In the genomic region with DNA sequence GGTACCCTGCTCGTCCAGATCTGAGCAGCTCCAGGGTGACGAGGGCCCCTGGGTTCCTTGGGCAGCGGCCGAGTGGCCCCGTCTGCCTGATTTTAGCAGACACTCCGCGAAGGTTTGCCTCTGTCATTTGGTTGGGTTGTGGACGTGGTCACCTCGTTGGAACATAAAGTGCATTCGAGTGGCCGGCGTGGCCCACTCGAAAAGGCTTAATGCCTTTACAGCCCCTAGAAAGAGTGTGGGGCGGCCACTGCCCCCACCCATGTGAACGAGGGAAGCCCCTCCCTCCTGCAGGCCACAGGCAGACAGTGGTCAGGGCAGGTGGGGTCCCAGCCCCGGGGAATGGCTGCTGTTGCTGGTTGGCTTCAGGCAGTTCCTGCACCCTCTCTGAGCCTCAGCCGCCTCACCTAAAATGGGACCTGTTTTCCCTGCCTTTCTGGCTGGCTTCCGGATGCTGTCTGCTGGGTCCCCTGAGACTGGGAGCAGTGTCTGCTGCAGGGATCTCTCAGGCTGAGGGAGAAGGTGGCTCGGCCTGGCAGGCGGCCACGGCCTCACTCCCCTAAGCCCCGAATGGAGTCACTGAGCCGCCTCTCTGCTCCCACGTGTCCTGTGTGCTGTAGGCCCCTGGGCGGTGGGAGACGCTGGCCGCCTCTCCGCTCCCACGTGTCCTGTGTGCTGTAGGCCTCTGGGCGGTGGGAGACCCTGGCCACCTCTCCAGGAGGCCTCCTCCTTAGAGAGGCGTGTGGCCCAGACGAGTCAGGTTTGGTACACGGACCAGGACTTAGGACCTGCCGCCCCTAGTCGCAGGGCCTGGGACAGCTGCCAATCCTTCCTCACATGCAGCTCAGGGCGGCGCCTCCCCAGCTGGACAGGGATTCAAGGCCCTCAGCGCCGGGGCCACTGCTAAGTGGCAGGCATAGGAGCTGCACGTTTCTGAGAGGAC, we compare ENCODE assay signal across 26 cellular contexts.
DNase-seq lines count a peak whose midpoint lies in the region; ATAC-seq and TF ChIP-seq lines count a peak whose summit lies in the region.
"Had no signal": no experiment of that assay in that cellular context is flagged by ENCODE, and none has a peak within 500 bp of the region (broad histone marks: within the 10 kb centered on the region; RNA-seq: fewer than 3 reads in every experiment).

No MANE protein-coding gene starts in this region.

- CTCF ChIA-PET in HEK293 (lab: Yijun Ruan, JAX) = interaction anchor here (0.7 kb wide), 1 partner anchor 18 kb away, joined by 3 read pairs; no protein-coding TSS in a partner anchor
- CTCF ChIA-PET in CD4-positive, alpha-beta memory T cell (lab: Charles Lee; ENCODE audit: partially characterized antibody) = no interaction called here

- H3K18ac ChIP-seq in neuronal stem cell (ENCODE audit: low read length) = peak overlapping the region; percentile 84
- H3K18ac ChIP-seq in mesenchymal stem cell (ENCODE audit: low read depth in 1 of 2, low read length in 2 of 2) = no peak overlapping the region

- H2AK5ac ChIP-seq in neuronal stem cell (ENCODE audit: low read depth, low read length) (peak overlapping the region; percentile 68), mesenchymal stem cell (ENCODE audit: low read length, severe bottlenecking) (no peak overlapping the region)

- peak overlapping the region; percentile 64 for H2BK120ac ChIP-seq in neuronal stem cell (ENCODE audit: low read depth, low read length)
- H2BK120ac ChIP-seq in mesenchymal stem cell (ENCODE audit: low read depth, low read length) = no peak overlapping the region

- intact Hi-C loops in CD14-positive monocyte (cut with micrococcal nuclease) = no loop called here
- intact Hi-C loops in dorsolateral prefrontal cortex (cut with DNase I) = no loop called here
- intact Hi-C loops in CD4-positive, alpha-beta memory T cell (cut with micrococcal nuclease) = no loop called here

- POLR2A ChIA-PET in HEK293 (lab: Yijun Ruan, JAX) = no interaction called here
- POLR2A ChIA-PET in CD4-positive, alpha-beta memory T cell (lab: Charles Lee; ENCODE audit: partially characterized antibody) = no interaction called here

- peaks cover 1% of the 10 kb centered on the region for H3K79me1 ChIP-seq in neuronal stem cell (ENCODE audit: low read depth, low read length)
- H3K79me1 ChIP-seq in mesenchymal stem cell (replicated peaks; ENCODE audit: low read length, poor library complexity, severe bottlenecking) = no peaks in the 10 kb centered on the region

- H3K14ac ChIP-seq in neuronal stem cell (ENCODE audit: low read length) (peak overlapping the region; percentile 84), mesenchymal stem cell (ENCODE audit: low read length in 2 of 2) (no peak overlapping the region)

- peak; percentile 37 for DNase-seq in CD14-positive monocyte (ENCODE audit: low spot score)
- peak in 6 of 10 donors; percentile 16 to 41 (median 31) for DNase-seq in dorsolateral prefrontal cortex
- DNase-seq in neuronal stem cell (ENCODE audit: low spot score) = no peak
- no peak for DNase-seq in mesenchymal stem cell
- DNase-seq in CD4-positive, alpha-beta memory T cell = no peak
- DNase-seq in NCI-H2081 treated with DMSO at 0.1 percent for 48 hours (lab: John Stamatoyannopoulos, UW) = no peak
- DNase-seq: activated CD8-positive, alpha-beta T cell treated with anti-CD3 and anti-CD28 coated beads, Interleukin-2, amount 10 ng/mL, durations not matched to agents 7 days and 5 days; activated naive CD4-positive, alpha-beta T cell treated with anti-CD3 and anti-CD28 coated beads for 36 hours; activated T-cell treated with anti-CD3 and anti-CD28 coated beads, Interleukin-2, amount 50 U/mL, for 1 hour; EL; erythroblast; foreskin melanocyte; HFFc6; hypothalamus; IMR-90; mesendoderm; NCI-H1694; NCI-H524 treated with DMSO at 0.1 percent for 48 hours; ovary had no signal

- H3K36me3 Mint-ChIP-seq in CD14-positive monocyte = no peaks in the 10 kb centered on the region
- H3K36me3 Mint-ChIP-seq in CD4-positive, alpha-beta memory T cell = no peaks in the 10 kb centered on the region
- H3K36me3 Mint-ChIP-seq: naive thymus-derived CD8-positive, alpha-beta T cell had no signal

- H2BK15ac ChIP-seq in neuronal stem cell (ENCODE audit: low read length) (peak overlapping the region; percentile 91), mesenchymal stem cell (ENCODE audit: low read depth, poor library complexity, severe bottlenecking) (no peak overlapping the region)

- H3K36me3 ChIP-seq in HEK293 (ENCODE audit: control insufficient read depth in 2 of 2, insufficient read depth in 1 of 2, low read length in 2 of 2) (no peaks in the 10 kb centered on the region), neuronal stem cell (replicated peaks in 1 of 2; ENCODE audit: control insufficient read depth in 2 of 2, insufficient read depth in 2 of 2, low read length in 2 of 2) (peaks cover 0 to under 1% of the 10 kb centered on the region in 2 donors), mesenchymal stem cell (ENCODE audit: control insufficient read depth in 1 of 2, insufficient read depth in 2 of 2, low read depth in 1 of 2, low read length in 2 of 2) (no peaks in the 10 kb centered on the region)
- no peaks in the 10 kb centered on the region for H3K36me3 ChIP-seq in CD4-positive, alpha-beta memory T cell (ENCODE audit: insufficient read depth, low read length)
- H3K36me3 ChIP-seq: ascending aorta, ovary, right lobe of liver, tibial nerve had no signal

- no peaks in the 10 kb centered on the region for H3K9me3 Mint-ChIP-seq in CD14-positive monocyte
- no peaks in the 10 kb centered on the region for H3K9me3 Mint-ChIP-seq in CD4-positive, alpha-beta memory T cell
- H3K9me3 Mint-ChIP-seq: activated naive CD4-positive, alpha-beta T cell treated with anti-CD3 and anti-CD28 coated beads for 36 hours; central memory CD8-positive, alpha-beta T cell; naive thymus-derived CD8-positive, alpha-beta T cell had no signal

- H3K4me3 Mint-ChIP-seq in CD14-positive monocyte = no peak overlapping the region
- no peak overlapping the region for H3K4me3 Mint-ChIP-seq in CD4-positive, alpha-beta memory T cell
- H3K4me3 Mint-ChIP-seq: activated CD8-positive, alpha-beta T cell treated with anti-CD3 and anti-CD28 coated beads, Interleukin-2, amount 10 ng/mL, durations not matched to agents 7 days and 5 days; activated naive CD4-positive, alpha-beta T cell treated with anti-CD3 and anti-CD28 coated beads for 36 hours; central memory CD8-positive, alpha-beta T cell; HFFc6; naive thymus-derived CD8-positive, alpha-beta T cell had no signal

- ATAC-seq in HG02759 (IDR thresholded peaks at IDR 0.05; ENCODE audit: unreplicated experiment) = no peak
- ATAC-seq: activated CD8-positive, alpha-beta T cell treated with anti-CD3 and anti-CD28 coated beads, Interleukin-2, amount 10 ng/mL, durations not matched to agents 7 days and 5 days; naive thymus-derived CD8-positive, alpha-beta T cell; right lobe of liver had no signal

- no CpG with 5 or more reads among the region's 40 CpGs for WGBS in neuronal stem cell (ENCODE audit: extremely low coverage in 2 of 2, insufficient read length in 2 of 2, insufficient replicate concordance in 1 of 2), 2 donors
- 88% methylated on average over 39 of the region's 40 CpGs for WGBS in mesenchymal stem cell

- H3K27me3 ChIP-seq in dorsolateral prefrontal cortex (no peaks in the 10 kb centered on the region), neuronal stem cell (ENCODE audit: control insufficient read depth in 3 of 3, insufficient read depth in 3 of 3, low read depth in 1 of 3, low read length in 3 of 3) (no peaks in the 10 kb centered on the region), mesenchymal stem cell (ENCODE audit: control insufficient read depth in 1 of 2, insufficient read depth in 1 of 2, low read length in 2 of 2) (peaks cover 0 to 13% of the 10 kb centered on the region in 2 experiments)
- H3K27me3 ChIP-seq in CD4-positive, alpha-beta memory T cell (ENCODE audit: insufficient read depth, low read length) = no peaks in the 10 kb centered on the region
- H3K27me3 ChIP-seq: ascending aorta, ovary, right lobe of liver, tibial nerve had no signal

- H4K8ac ChIP-seq in neuronal stem cell (ENCODE audit: low read depth, low read length) = no peak overlapping the region
- no peak overlapping the region for H4K8ac ChIP-seq in mesenchymal stem cell (ENCODE audit: low read length)

- H3K4me1 ChIP-seq in HEK293 (ENCODE audit: control insufficient read depth, insufficient read depth, low read length) = no peaks in the 10 kb centered on the region
- peaks cover 2 to 4% of the 10 kb centered on the region in 2 donors for H3K4me1 ChIP-seq in neuronal stem cell (ENCODE audit: control insufficient read depth in 2 of 2, insufficient read depth in 1 of 2, low read depth in 1 of 2, low read length in 2 of 2)
- H3K4me1 ChIP-seq in mesenchymal stem cell (ENCODE audit: control insufficient read depth, insufficient read depth, low read depth, low read length) = no peaks in the 10 kb centered on the region
- peaks cover 3% of the 10 kb centered on the region for H3K4me1 ChIP-seq in CD4-positive, alpha-beta memory T cell (ENCODE audit: insufficient read depth, low read length)
- H3K4me1 ChIP-seq: ascending aorta, right lobe of liver, tibial nerve had no signal

- H2AFZ ChIP-seq in neuronal stem cell (ENCODE audit: low read length) (no peak overlapping the region), mesenchymal stem cell (ENCODE audit: low read depth, low read length) (no peak overlapping the region)

- H2BK12ac ChIP-seq in neuronal stem cell (ENCODE audit: low read length) = peak overlapping the region; percentile 75
- no peak overlapping the region for H2BK12ac ChIP-seq in mesenchymal stem cell (ENCODE audit: low read length in 2 of 2)

- H3K27ac ChIP-seq in HEK293 (ENCODE audit: extremely low read depth, low read depth, low read length) (no peak overlapping the region), dorsolateral prefrontal cortex (no peak overlapping the region), neuronal stem cell (replicated peaks; ENCODE audit: low read length) (no peak overlapping the region), mesenchymal stem cell (ENCODE audit: low read length, poor library complexity, severe bottlenecking) (no peak overlapping the region)
- H3K27ac ChIP-seq in CD4-positive, alpha-beta memory T cell (ENCODE audit: low read depth, low read length) = no peak overlapping the region
- H3K27ac ChIP-seq: ascending aorta, ovary, right lobe of liver, tibial nerve had no signal

- H3K4me2 ChIP-seq in neuronal stem cell (ENCODE audit: insufficient read depth, low read length, poor library complexity, severe bottlenecking) = no peak overlapping the region
- H3K4me2 ChIP-seq in mesenchymal stem cell (ENCODE audit: low read length, poor library complexity, severe bottlenecking) = no peak overlapping the region

- H3K23ac ChIP-seq in neuronal stem cell (ENCODE audit: low read depth, low read length, poor library complexity) = no peak overlapping the region
- H3K23ac ChIP-seq in mesenchymal stem cell (ENCODE audit: low read length in 2 of 2) = no peak overlapping the region

- H3K4ac ChIP-seq in neuronal stem cell (ENCODE audit: low read length) (no peak overlapping the region), mesenchymal stem cell (ENCODE audit: low read depth in 1 of 2, low read length in 2 of 2) (no peak overlapping the region)

- no peak overlapping the region for H3K4me3 ChIP-seq in HEK293 (ENCODE audit: low read depth, low read length)
- H3K4me3 ChIP-seq in dorsolateral prefrontal cortex = no peak overlapping the region
- no peak overlapping the region for H3K4me3 ChIP-seq in neuronal stem cell (ENCODE audit: low read length in 2 of 2)
- no peak overlapping the region for H3K4me3 ChIP-seq in mesenchymal stem cell (ENCODE audit: insufficient read depth in 1 of 2, low read depth in 1 of 2, low read length in 2 of 2)
- no peak overlapping the region for H3K4me3 ChIP-seq in CD4-positive, alpha-beta memory T cell (ENCODE audit: low read length in 2 of 2)
- H3K4me3 ChIP-seq: ascending aorta, ovary, right lobe of liver, tibial nerve had no signal

- peak overlapping the region; percentile 50 for H3K9ac ChIP-seq in neuronal stem cell (ENCODE audit: low read depth, low read length, poor library complexity)
- no peak overlapping the region for H3K9ac ChIP-seq in mesenchymal stem cell (ENCODE audit: low read length)

- peaks cover 1 to 4% (median 2%) of the 10 kb centered on the region in 3 donors for H3K27me3 Mint-ChIP-seq in CD14-positive monocyte (ENCODE audit: low read depth in 3 of 3)
- H3K27me3 Mint-ChIP-seq in CD4-positive, alpha-beta memory T cell = no peaks in the 10 kb centered on the region
- H3K27me3 Mint-ChIP-seq: naive thymus-derived CD8-positive, alpha-beta T cell had no signal

- TF ChIP-seq CTCF in CD14-positive monocyte (IDR thresholded peaks at IDR 0.05) (no peak), HEK293 (tag by site-specific recombination; IDR thresholded peaks at IDR 0.05) (no peak), dorsolateral prefrontal cortex (IDR thresholded peaks at IDR 0.05 in 54 of 56, conservative IDR thresholded peaks at IDR 0.05 in 2 of 56; ENCODE audit: low read depth in 1 of 56, partially characterized antibody in 56 of 56) (no peak)

- no peak overlapping the region for H3K27ac Mint-ChIP-seq in CD14-positive monocyte
- H3K27ac Mint-ChIP-seq in CD4-positive, alpha-beta memory T cell = no peak overlapping the region
- H3K27ac Mint-ChIP-seq: activated CD8-positive, alpha-beta T cell treated with anti-CD3 and anti-CD28 coated beads, Interleukin-2, amount 10 ng/mL, durations not matched to agents 7 days and 5 days; activated naive CD4-positive, alpha-beta T cell treated with anti-CD3 and anti-CD28 coated beads for 36 hours; HFFc6; naive thymus-derived CD8-positive, alpha-beta T cell had no signal

- H3K9me3 ChIP-seq in HEK293 (ENCODE audit: control insufficient read depth, insufficient read depth, low read depth, low read length) = no peaks in the 10 kb centered on the region
- H3K9me3 ChIP-seq in neuronal stem cell (replicated peaks in 1 of 2; ENCODE audit: control insufficient read depth in 2 of 2, insufficient read depth in 1 of 2, low read depth in 1 of 2, low read length in 2 of 2) = no peaks in the 10 kb centered on the region
- H3K9me3 ChIP-seq in mesenchymal stem cell (ENCODE audit: control insufficient read depth, low read length) = no peaks in the 10 kb centered on the region
- H3K9me3 ChIP-seq in CD4-positive, alpha-beta memory T cell (ENCODE audit: control insufficient read depth in 1 of 2, low read length in 2 of 2) = no peaks in the 10 kb centered on the region
- H3K9me3 ChIP-seq: ascending aorta, ovary, right lobe of liver, tibial nerve had no signal

- peaks cover 6% of the 10 kb centered on the region for H3K4me1 Mint-ChIP-seq in CD14-positive monocyte
- peaks cover 1 to 3% (median 2%) of the 10 kb centered on the region in 4 donors for H3K4me1 Mint-ChIP-seq in CD4-positive, alpha-beta memory T cell

- H2BK5ac ChIP-seq in neuronal stem cell (ENCODE audit: low read length) (no peak overlapping the region), mesenchymal stem cell (ENCODE audit: low read depth, low read length, poor library complexity, severe bottlenecking) (no peak overlapping the region)

- no peak overlapping the region for H4K91ac ChIP-seq in neuronal stem cell (ENCODE audit: low read depth, low read length, poor library complexity)
- H4K91ac ChIP-seq in mesenchymal stem cell (ENCODE audit: low read length) = no peak overlapping the region

Comparison
In these comparisons a context has a peak if more than half of its experiments do, and no peak if none do; other contexts are left out.
1. DNase-seq: peak in CD14-positive monocyte (single experiment) and dorsolateral prefrontal cortex (6 of 10); none in neuronal stem cell (single experiment), mesenchymal stem cell (single experiment), CD4-positive, alpha-beta memory T cell (0 of 5) and NCI-H2081 treated with DMSO at 0.1 percent for 48 hours (single experiment).